ENCODE assay signal across 8 cellular contexts in genomic region chr22:31081963-31082605, GRCh38. TPM values are rescaled to one million over a fixed set of nuclear protein-coding genes. Genes with fewer than 3 reads are reported as not detected.
A peak's percentile ranks its signal among the peaks of the same experiment; 100 is the strongest.
DNase-seq lines count a peak whose midpoint lies in the region; ATAC-seq and TF ChIP-seq lines count a peak whose summit lies in the region.

No MANE protein-coding gene starts in this region.

- peak overlapping the region; percentile 83 for H3K4me3 Mint-ChIP-seq in central memory CD8-positive, alpha-beta T cell
- peak overlapping the region in 7 of 8 donors; percentile 72 to 93 (median 89) for H3K4me3 Mint-ChIP-seq in naive B cell

- H3K36me3 Mint-ChIP-seq in central memory CD8-positive, alpha-beta T cell (ENCODE audit: insufficient read depth), result peaks cover 6% of the 10 kb centered on the region
- H3K36me3 Mint-ChIP-seq in naive B cell, result no peaks in the 10 kb centered on the region

- H3K9me3 Mint-ChIP-seq in central memory CD8-positive, alpha-beta T cell, result no peaks in the 10 kb centered on the region
- H3K9me3 Mint-ChIP-seq in naive B cell, result no peaks in the 10 kb centered on the region

- H3K27me3 Mint-ChIP-seq in central memory CD8-positive, alpha-beta T cell, result no peaks in the 10 kb centered on the region
- no peaks in the 10 kb centered on the region for H3K27me3 Mint-ChIP-seq in naive B cell

- H3K4me1 Mint-ChIP-seq in central memory CD8-positive, alpha-beta T cell, result peaks cover 32% of the 10 kb centered on the region
- peaks cover 28 to 40% (median 39%) of the 10 kb centered on the region in 3 donors for H3K4me1 Mint-ChIP-seq in naive B cell

- H3K27me3 ChIP-seq in BJ (ENCODE audit: control insufficient read depth, insufficient read depth, low read length), result no peaks in the 10 kb centered on the region

- H3K4me3 ChIP-seq in BJ (ENCODE audit: low read depth, low read length), result peak overlapping the region; percentile 63
- H3K4me3 ChIP-seq in Jurkat, Clone E6-1 (ENCODE audit: low read length), result peak overlapping the region; percentile 70

- CTCF ChIA-PET in BJ (lab: Yijun Ruan, JAX), result interaction anchor here (0.9 to 7.7 kb wide), 17 partner anchors 11 to 155 kb away, joined by 3 to 101 read pairs (median 9); partner anchors contain the start of genes MORC2, RNF185, SELENOM and TUG1

- peak overlapping the region; percentile 81 for H3K27ac Mint-ChIP-seq in central memory CD8-positive, alpha-beta T cell (ENCODE audit: low read depth)
- peak overlapping the region in 3 of 6 donors; percentile 22 to 79 (median 74) for H3K27ac Mint-ChIP-seq in naive B cell

- TF ChIP-seq CTCF in BJ (IDR thresholded peaks at IDR 0.05; ENCODE audit: insufficient read depth, low read depth, low read length), result no peak

- DNase-seq in BJ (ENCODE audit: low read depth) (no peak), naive B cell (no peak), NCI-H2029 treated with DMSO at 0.1 percent for 48 hours (lab: John Stamatoyannopoulos, UW) (no peak), NCI-H345 treated with DMSO at 0.1 percent for 48 hours (lab: John Stamatoyannopoulos, UW; ENCODE audit: unreplicated experiment) (no peak)
- no peak for DNase-seq in Jurkat, Clone E6-1 (ENCODE audit: low read depth, low spot score)
- no peak for DNase-seq in central memory CD8-positive, alpha-beta T cell (ENCODE audit: low spot score in 2 of 2)
- no peak for DNase-seq in activated CD4-positive, CD25-positive, alpha-beta regulatory T cell (lab: John Stamatoyannopoulos, UW)

- H3K36me3 ChIP-seq in BJ (ENCODE audit: control insufficient read depth, insufficient read depth, low read length), result no peaks in the 10 kb centered on the region; the same call in none of the 2 replicates

- ATAC-seq in central memory CD8-positive, alpha-beta T cell (replicated peaks; ENCODE audit: extremely low read depth, poor library complexity, severe bottlenecking), result no peak
- ATAC-seq in naive B cell (ENCODE audit: low read depth in 2 of 2), result no peak
- no peak for ATAC-seq in GM21447 (IDR thresholded peaks at IDR 0.05; ENCODE audit: unreplicated experiment)

- POLR2A ChIA-PET in BJ (lab: Charles Lee), result interaction anchor here (0.7 to 1.4 kb wide), 3 partner anchors 112 to 124 kb away, joined by 3 to 6 read pairs (median 3); partner anchors contain the start of gene TUG1

RNA-seq across cellular contexts. Expression of gene SMTN, which starts 1.0 kb away (rescaled TPM):
- polyA plus RNA-seq in BJ (2011; rRNA removed), result 16.9 and 45.7 TPM in 2 replicates
- polyA minus RNA-seq in BJ (2011; rRNA and poly(A)+ RNA removed), result 19.0 and 23.1 TPM in 2 replicates
- 36.0 TPM for polyA plus RNA-seq in Jurkat, Clone E6-1 (2012; ENCODE audit: insufficient read depth, insufficient read length)
- 1 to 10 TPM in 1 of 6 donors, under 1 TPM in 2, not detected in 3; 0.27 to 1.0 (median 0.79) TPM for polyA plus RNA-seq in naive B cell (ENCODE audit: low read depth in 6 of 6)

RNA-seq across cellular contexts. Expression of gene SELENOM, which starts 25.3 kb away (rescaled TPM):
- polyA plus RNA-seq in BJ (2011; rRNA removed), result 215 and 292 TPM in 2 replicates
- 111 and 156 TPM in 2 replicates for polyA minus RNA-seq in BJ (2011; rRNA and poly(A)+ RNA removed)
- polyA plus RNA-seq in Jurkat, Clone E6-1 (2012; ENCODE audit: insufficient read depth, insufficient read length), result 5.2 TPM
- 10 to 100 TPM; 31.1 to 54.8 (median 42.9) TPM for polyA plus RNA-seq in naive B cell (ENCODE audit: low read depth in 6 of 6)

RNA-seq across cellular contexts. Expression of gene INPP5J, which starts 40.7 kb away (rescaled TPM):
- 1.1 and 1.5 TPM in 2 replicates for polyA plus RNA-seq in BJ (2011; rRNA removed)
- polyA minus RNA-seq in BJ (2011; rRNA and poly(A)+ RNA removed), result 0.98 and 2.5 TPM in 2 replicates
- not detected for polyA plus RNA-seq in Jurkat, Clone E6-1 (2012; ENCODE audit: insufficient read depth, insufficient read length)
- under 1 TPM in 1 of 6 donors, not detected in 5; 0.26 TPM for polyA plus RNA-seq in naive B cell (ENCODE audit: low read depth in 6 of 6)

RNA-seq across cellular contexts. Expression of gene PLA2G3, which starts 58.2 kb away (rescaled TPM):
- polyA plus RNA-seq in BJ (2011; rRNA removed), result 0.04 TPM in 1 of 2 replicates, not detected in the other
- not detected in 2 replicates for polyA minus RNA-seq in BJ (2011; rRNA and poly(A)+ RNA removed)
- not detected for polyA plus RNA-seq in Jurkat, Clone E6-1 (2012; ENCODE audit: insufficient read depth, insufficient read length)
- polyA plus RNA-seq in naive B cell (ENCODE audit: low read depth in 6 of 6), result not detected
